8 cellular contexts compared by ENCODE assay signal in the genomic region with DNA sequence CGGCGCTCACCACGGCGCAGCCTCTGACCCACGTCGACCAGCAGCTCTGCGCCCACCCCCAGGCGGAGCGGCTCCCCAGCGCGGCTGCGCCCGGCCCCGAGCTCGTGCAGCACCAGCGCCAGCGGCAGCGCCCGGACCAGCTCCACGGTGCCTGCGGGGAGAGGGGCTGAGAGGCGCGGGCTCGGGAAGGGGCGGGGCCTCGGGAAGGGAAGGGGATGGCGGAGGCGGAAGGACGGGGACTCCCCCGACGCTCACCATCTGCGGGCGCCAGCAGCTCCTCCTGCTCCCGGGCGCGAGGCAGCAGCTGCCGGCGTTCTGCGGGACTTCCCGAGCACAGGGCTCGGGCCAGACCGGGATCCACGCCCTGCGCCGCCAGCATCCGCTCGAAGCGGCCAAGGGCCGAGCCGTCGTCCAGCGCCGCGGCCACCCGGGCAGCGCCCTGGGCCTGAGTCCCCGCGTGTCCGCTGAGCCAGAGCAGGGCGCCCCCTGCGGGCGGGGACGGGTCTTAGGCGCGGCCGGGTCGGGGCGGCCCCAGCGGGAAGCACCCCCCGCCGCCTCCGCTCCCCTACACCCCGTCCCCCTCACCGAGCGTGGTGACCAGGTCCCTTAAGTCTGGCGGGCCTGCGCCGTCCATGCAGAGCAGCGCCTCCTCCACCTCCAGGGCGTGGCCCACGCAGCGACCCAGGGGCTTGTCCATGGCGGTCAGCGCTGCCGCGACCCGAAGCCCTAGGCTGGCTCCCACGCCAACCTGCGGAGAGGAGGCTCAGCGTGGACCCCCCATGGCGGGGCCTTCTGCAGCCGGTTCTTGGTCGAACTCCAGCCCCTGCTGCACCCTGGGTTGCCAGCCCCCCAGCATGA. TPM values are rescaled to one million over a fixed set of nuclear protein-coding genes. Genes with fewer than 3 reads are reported as not detected.
DNase-seq lines count a peak whose midpoint lies in the region; ATAC-seq and TF ChIP-seq lines count a peak whose summit lies in the region.

No MANE protein-coding gene starts in this region.

- peaks cover 35% of the 10 kb centered on the region for H3K27me3 ChIP-seq in BLaER1
- peaks cover 33% of the 10 kb centered on the region for H3K27me3 ChIP-seq in endodermal cell (ENCODE audit: control insufficient read depth, insufficient read depth, low read length, poor library complexity, severe bottlenecking)

- peaks cover 44% of the 10 kb centered on the region for H3K4me1 Mint-ChIP-seq in activated CD8-positive, alpha-beta memory T cell treated with anti-CD3 and anti-CD28 coated beads, Interleukin-2, amount 10 ng/mL, durations not matched to agents 7 days and 5 days
- H3K4me1 Mint-ChIP-seq in endodermal cell (peaks cover 9% of the 10 kb centered on the region), mesothelial cell of epicardium (peaks cover 16% of the 10 kb centered on the region)

- H3K36me3 Mint-ChIP-seq in activated CD8-positive, alpha-beta memory T cell treated with anti-CD3 and anti-CD28 coated beads, Interleukin-2, amount 10 ng/mL, durations not matched to agents 7 days and 5 days, result peaks cover 22% of the 10 kb centered on the region
- H3K36me3 Mint-ChIP-seq in endodermal cell (ENCODE audit: low read depth), result peaks cover 5% of the 10 kb centered on the region
- H3K36me3 Mint-ChIP-seq in mesothelial cell of epicardium, result no peaks in the 10 kb centered on the region

- no peaks in the 10 kb centered on the region for H3K27me3 Mint-ChIP-seq in activated CD8-positive, alpha-beta memory T cell treated with anti-CD3 and anti-CD28 coated beads, Interleukin-2, amount 10 ng/mL, durations not matched to agents 7 days and 5 days
- peaks cover 40% of the 10 kb centered on the region for H3K27me3 Mint-ChIP-seq in endodermal cell (ENCODE audit: insufficient read depth)
- H3K27me3 Mint-ChIP-seq in mesothelial cell of epicardium (ENCODE audit: low read depth), result peaks cover 28% of the 10 kb centered on the region

- 1 to 2% methylated on average over 28 to 93 of the region's 93 CpGs for WGBS in endodermal cell (ENCODE audit: insufficient coverage in 1 of 2, insufficient read length in 1 of 2), 2 experiments

- no peaks in the 10 kb centered on the region for H3K9me3 Mint-ChIP-seq in activated CD8-positive, alpha-beta memory T cell treated with anti-CD3 and anti-CD28 coated beads, Interleukin-2, amount 10 ng/mL, durations not matched to agents 7 days and 5 days (ENCODE audit: low read depth)
- H3K9me3 Mint-ChIP-seq in endodermal cell (no peaks in the 10 kb centered on the region), mesothelial cell of epicardium (no peaks in the 10 kb centered on the region)

- peaks cover 18% of the 10 kb centered on the region for H3K9me3 ChIP-seq in BLaER1
- no peaks in the 10 kb centered on the region for H3K9me3 ChIP-seq in endodermal cell (ENCODE audit: control insufficient read depth, low read length)

- ATAC-seq in GM19025 (IDR thresholded peaks at IDR 0.05; ENCODE audit: low read depth, unreplicated experiment), result peak; percentile 24
- ATAC-seq in HG03175 (IDR thresholded peaks at IDR 0.05; ENCODE audit: unreplicated experiment), result peak; percentile 13
- peak; percentile 35 for ATAC-seq in activated CD8-positive, alpha-beta memory T cell treated with anti-CD3 and anti-CD28 coated beads, Interleukin-2, amount 10 ng/mL, durations not matched to agents 7 days and 5 days

- H4K20me1 ChIP-seq in BLaER1, result peaks cover 51% of the 10 kb centered on the region

- H3K9ac ChIP-seq in BLaER1 (peak overlapping the region; percentile 88), endodermal cell (ENCODE audit: extremely low read depth, low read length, poor library complexity, severe bottlenecking) (peak overlapping the region; percentile 25)

- CTCF ChIA-PET in activated CD8-positive, alpha-beta memory T cell treated with anti-CD3 and anti-CD28 coated beads, Interleukin-2, amount 10 ng/mL, durations not matched to agents 7 days and 5 days (lab: Charles Lee), result interaction anchor here (0.8 to 7.1 kb wide), 36 partner anchors 9 to 282 kb away, joined by 3 to 81 read pairs (median 6); a partner anchor contains a TSS

- peak overlapping the region; percentile 80 for H3K4me3 Mint-ChIP-seq in activated CD8-positive, alpha-beta memory T cell treated with anti-CD3 and anti-CD28 coated beads, Interleukin-2, amount 10 ng/mL, durations not matched to agents 7 days and 5 days
- H3K4me3 Mint-ChIP-seq in endodermal cell (peak overlapping the region; percentile 70), mesothelial cell of epicardium (peak overlapping the region; percentile 62)

- peak overlapping the region; percentile 94 for H3K27ac Mint-ChIP-seq in activated CD8-positive, alpha-beta memory T cell treated with anti-CD3 and anti-CD28 coated beads, Interleukin-2, amount 10 ng/mL, durations not matched to agents 7 days and 5 days
- H3K27ac Mint-ChIP-seq in endodermal cell (no peak overlapping the region), mesothelial cell of epicardium (no peak overlapping the region)

- DNase-seq in NCI-H82 treated with DMSO at 0.1 percent for 48 hours (lab: John Stamatoyannopoulos, UW; ENCODE audit: unreplicated experiment) (peak; percentile 18), endodermal cell (peak; percentile 88), mesothelial cell of epicardium (ENCODE audit: low spot score in 2 of 2, unreplicated experiment in 2 of 2) (peak; percentile 70 to 87)
- DNase-seq in activated CD8-positive, alpha-beta memory T cell treated with anti-CD3 and anti-CD28 coated beads, Interleukin-2, amount 10 ng/mL, durations not matched to agents 7 days and 5 days, result peak; percentile 93
- DNase-seq in stimulated activated CD8-positive, alpha-beta memory T cell treated with anti-CD3 and anti-CD28 coated beads, Interleukin-2, amount 100 ng/mL, for 1 hour (ENCODE audit: low read depth in 2 of 2), result peak; percentile 58 to 69

- H3K36me3 ChIP-seq in BLaER1, result peaks cover 30% of the 10 kb centered on the region
- H3K36me3 ChIP-seq in endodermal cell (ENCODE audit: control insufficient read depth, insufficient read depth, low read length), result peaks cover 13% of the 10 kb centered on the region

- H3K4me3 ChIP-seq in BLaER1 (peak overlapping the region; percentile 80), endodermal cell (ENCODE audit: low read length) (peak overlapping the region; percentile 88)

- H3K4me2 ChIP-seq in BLaER1, result peak overlapping the region; percentile 94

- TF ChIP-seq CTCF in endodermal cell (conservative IDR thresholded peaks at IDR 0.05) (peak; percentile 71), mesothelial cell of epicardium (IDR thresholded peaks at IDR 0.05; ENCODE audit: unreplicated experiment) (peak; percentile 52)

- H3K4me1 ChIP-seq in BLaER1, result peaks cover 53% of the 10 kb centered on the region
- H3K4me1 ChIP-seq in endodermal cell (ENCODE audit: control insufficient read depth, insufficient read depth, low read length), result no peaks in the 10 kb centered on the region

- peak overlapping the region; percentile 94 for H3K27ac ChIP-seq in BLaER1
- H3K27ac ChIP-seq in endodermal cell (ENCODE audit: low read depth, low read length), result peak overlapping the region; percentile 87

RNA-seq across cellular contexts. Expression of a gene that starts 0.8 kb away (rescaled TPM):
- total RNA-seq in activated CD8-positive, alpha-beta memory T cell treated with anti-CD3 and anti-CD28 coated beads, Interleukin-2, amount 10 ng/mL, durations not matched to agents 7 days and 5 days, result 10 to 100 TPM in 1 of 2 experiments, 1 to 10 TPM in 1; 9.1 to 11.6 TPM
- 1 to 10 TPM in 1 of 2 donors, under 1 TPM in 1; 0.89 to 2.3 TPM for total RNA-seq in endodermal cell
- polyA plus RNA-seq in endodermal cell (2013, experiment 1 of 2), result 2.3 TPM
- 0.91 TPM for polyA plus RNA-seq in endodermal cell (2013, experiment 2 of 2)
- 0.65 to 5.0 TPM (median 2.4 TPM) in 3 replicates for total RNA-seq in mesothelial cell of epicardium

RNA-seq across cellular contexts. Expression of a gene that starts 3.6 kb away (rescaled TPM):
- 100 to 1,000 TPM in 1 of 2 experiments, 10 to 100 TPM in 1; 93.1 to 108 TPM for total RNA-seq in activated CD8-positive, alpha-beta memory T cell treated with anti-CD3 and anti-CD28 coated beads, Interleukin-2, amount 10 ng/mL, durations not matched to agents 7 days and 5 days
- total RNA-seq in endodermal cell (1 to 10 TPM; 1.2 to 2.1 TPM), mesothelial cell of epicardium (9.3 to 10.3 TPM (median 9.9 TPM) in 3 replicates)
- 1.3 TPM for polyA plus RNA-seq in endodermal cell (2013, experiment 1 of 2)
- polyA plus RNA-seq in endodermal cell (2013, experiment 2 of 2), result 1.2 TPM

RNA-seq across cellular contexts. Expression of a gene that starts 18.2 kb away (rescaled TPM):
- total RNA-seq in activated CD8-positive, alpha-beta memory T cell treated with anti-CD3 and anti-CD28 coated beads, Interleukin-2, amount 10 ng/mL, durations not matched to agents 7 days and 5 days, result 100 to 1,000 TPM; 136 to 181 TPM
- total RNA-seq in endodermal cell (10 to 100 TPM; 63.3 to 73.1 TPM), mesothelial cell of epicardium (57.9 to 63.1 TPM (median 60.3 TPM) in 3 replicates)
- polyA plus RNA-seq in endodermal cell (2013, experiment 1 of 2), result 52.0 TPM
- 49.5 TPM for polyA plus RNA-seq in endodermal cell (2013, experiment 2 of 2)

RNA-seq across cellular contexts. Expression of a gene that starts 18.7 kb away (rescaled TPM):
- total RNA-seq in activated CD8-positive, alpha-beta memory T cell treated with anti-CD3 and anti-CD28 coated beads, Interleukin-2, amount 10 ng/mL, durations not matched to agents 7 days and 5 days, result 100 to 1,000 TPM in 1 of 2 experiments, 10 to 100 TPM in 1; 98.6 to 138 TPM
- total RNA-seq in endodermal cell (10 to 100 TPM; 58.8 to 65.2 TPM), mesothelial cell of epicardium (65.2 to 66.2 TPM (median 65.2 TPM) in 3 replicates)
- 53.1 TPM for polyA plus RNA-seq in endodermal cell (2013, experiment 1 of 2)
- polyA plus RNA-seq in endodermal cell (2013, experiment 2 of 2), result 43.3 TPM

RNA-seq across cellular contexts. Expression of a gene that starts 19.5 kb away (rescaled TPM):
- 10 to 100 TPM; 10.2 to 12.0 TPM for total RNA-seq in activated CD8-positive, alpha-beta memory T cell treated with anti-CD3 and anti-CD28 coated beads, Interleukin-2, amount 10 ng/mL, durations not matched to agents 7 days and 5 days
- not detected for total RNA-seq in endodermal cell
- polyA plus RNA-seq in endodermal cell (2013, experiment 1 of 2), result not detected
- polyA plus RNA-seq in endodermal cell (2013, experiment 2 of 2), result not detected
- 0.07 to 0.11 TPM (median 0.09 TPM) in 3 replicates for total RNA-seq in mesothelial cell of epicardium

Comparison
In these comparisons a context has a peak if more than half of its experiments do, and no peak if none do; other contexts are left out.
1. Peak in every context shown above with its lines: DNase-seq, ATAC-seq, H3K4me3 ChIP-seq and H3K27ac ChIP-seq.
2. DNase-seq: peak in every context shown above with its lines; median percentile 93 in activated CD8-positive, alpha-beta memory T cell treated with anti-CD3 and anti-CD28 coated beads, Interleukin-2, amount 10 ng/mL, durations not matched to agents 7 days and 5 days; 88 in endodermal cell; 78 in mesothelial cell of epicardium; 64 in stimulated activated CD8-positive, alpha-beta memory T cell treated with anti-CD3 and anti-CD28 coated beads, Interleukin-2, amount 100 ng/mL, for 1 hour; 18 in NCI-H82 treated with DMSO at 0.1 percent for 48 hours.